In genomic region chr14:76922599-76922998, GRCh38 we compare ENCODE assay signal across 11 cellular contexts.
A peak's percentile ranks its signal among the peaks of the same experiment; 100 is the strongest.
DNase-seq lines count a peak whose midpoint lies in the region; ATAC-seq and TF ChIP-seq lines count a peak whose summit lies in the region.
"Had no signal": no experiment of that assay in that cellular context is flagged by ENCODE, and none has a peak within 500 bp of the region (broad histone marks: within the 10 kb centered on the region; RNA-seq: fewer than 3 reads in every experiment).

No MANE protein-coding gene starts in this region.

- ATAC-seq in activated CD8-positive, alpha-beta T cell treated with anti-CD3 and anti-CD28 coated beads, Interleukin-2, amount 10 ng/mL, durations not matched to agents 7 days and 5 days = no peak
- ATAC-seq in natural killer cell treated with Interleukin-12 subunit alpha and Interleukin-12 subunit beta and Interleukin-15 and Interleukin-18, amount 100 ng/mL, for 72 hours = no peak

- CTCF ChIA-PET in activated CD8-positive, alpha-beta T cell treated with anti-CD3 and anti-CD28 coated beads, Interleukin-2, amount 10 ng/mL, durations not matched to agents 7 days and 5 days (lab: Charles Lee) = interaction anchor here (1.2 to 3.1 kb wide), 3 partner anchors 10 to 138 kb away, joined by 3 to 20 read pairs (median 4); no protein-coding TSS in a partner anchor

- H3K9me3 ChIP-seq in thyroid gland (no peaks in the 10 kb centered on the region), Peyer's patch (no peaks in the 10 kb centered on the region)
- H3K9me3 ChIP-seq: adrenal gland, BE2C had no signal

- no peaks in the 10 kb centered on the region for H3K27me3 Mint-ChIP-seq in activated naive CD4-positive, alpha-beta T cell treated with anti-CD3 and anti-CD28 coated beads, Interleukin-2, amount 50 U/mL, for 24 hours
- no peaks in the 10 kb centered on the region for H3K27me3 Mint-ChIP-seq in activated CD8-positive, alpha-beta T cell treated with anti-CD3 and anti-CD28 coated beads, Interleukin-2, amount 10 ng/mL, durations not matched to agents 7 days and 5 days (ENCODE audit: low read depth)
- H3K27me3 Mint-ChIP-seq in natural killer cell treated with Interleukin-12 subunit alpha and Interleukin-12 subunit beta and Interleukin-15 and Interleukin-18, amount 100 ng/mL, for 72 hours = no peaks in the 10 kb centered on the region

- H3K27ac Mint-ChIP-seq in activated naive CD4-positive, alpha-beta T cell treated with anti-CD3 and anti-CD28 coated beads, Interleukin-2, amount 50 U/mL, for 24 hours = peak overlapping the region; percentile 35
- H3K27ac Mint-ChIP-seq in activated CD8-positive, alpha-beta T cell treated with anti-CD3 and anti-CD28 coated beads, Interleukin-2, amount 10 ng/mL, durations not matched to agents 7 days and 5 days = peak overlapping the region; percentile 39
- H3K27ac Mint-ChIP-seq in natural killer cell treated with Interleukin-12 subunit alpha and Interleukin-12 subunit beta and Interleukin-15 and Interleukin-18, amount 100 ng/mL, for 72 hours = peak overlapping the region in 1 of 2 donors; percentile 64

- H3K27me3 ChIP-seq in thyroid gland (no peaks in the 10 kb centered on the region), Peyer's patch (no peaks in the 10 kb centered on the region)
- H3K27me3 ChIP-seq: adrenal gland, BE2C had no signal

- peak overlapping the region; percentile 22 to 47 (median 26) for H3K27ac ChIP-seq in thyroid gland
- H3K27ac ChIP-seq in Peyer's patch = no peak overlapping the region

- intact Hi-C loops in thyroid gland (cut with DNase I) = no loop called here

- H3K4me3 ChIP-seq in thyroid gland (replicated peaks in 1 of 3) = no peak overlapping the region
- H3K4me3 ChIP-seq in Peyer's patch = no peak overlapping the region
- H3K4me3 ChIP-seq: adrenal gland had no signal

- no peak for TF ChIP-seq POLR2A in thyroid gland (IDR thresholded peaks at IDR 0.05)
- no peak for TF ChIP-seq POLR2A in Peyer's patch (IDR thresholded peaks at IDR 0.05)

- no peaks in the 10 kb centered on the region for H3K36me3 Mint-ChIP-seq in activated naive CD4-positive, alpha-beta T cell treated with anti-CD3 and anti-CD28 coated beads, Interleukin-2, amount 50 U/mL, for 24 hours
- no peaks in the 10 kb centered on the region for H3K36me3 Mint-ChIP-seq in activated CD8-positive, alpha-beta T cell treated with anti-CD3 and anti-CD28 coated beads, Interleukin-2, amount 10 ng/mL, durations not matched to agents 7 days and 5 days (ENCODE audit: low read depth)
- H3K36me3 Mint-ChIP-seq in natural killer cell treated with Interleukin-12 subunit alpha and Interleukin-12 subunit beta and Interleukin-15 and Interleukin-18, amount 100 ng/mL, for 72 hours = no peaks in the 10 kb centered on the region

- no peak for TF ChIP-seq CTCF in thyroid gland (IDR thresholded peaks at IDR 0.05)
- no peak for TF ChIP-seq CTCF in Peyer's patch (IDR thresholded peaks at IDR 0.05)

- H3K4me1 Mint-ChIP-seq in activated naive CD4-positive, alpha-beta T cell treated with anti-CD3 and anti-CD28 coated beads, Interleukin-2, amount 50 U/mL, for 24 hours = peaks cover 75% of the 10 kb centered on the region
- peaks cover 91% of the 10 kb centered on the region for H3K4me1 Mint-ChIP-seq in activated CD8-positive, alpha-beta T cell treated with anti-CD3 and anti-CD28 coated beads, Interleukin-2, amount 10 ng/mL, durations not matched to agents 7 days and 5 days (ENCODE audit: low read depth)
- peaks cover 34 to 55% of the 10 kb centered on the region in 2 donors for H3K4me1 Mint-ChIP-seq in natural killer cell treated with Interleukin-12 subunit alpha and Interleukin-12 subunit beta and Interleukin-15 and Interleukin-18, amount 100 ng/mL, for 72 hours (ENCODE audit: low read depth in 2 of 2)

- H3K4me3 Mint-ChIP-seq in activated naive CD4-positive, alpha-beta T cell treated with anti-CD3 and anti-CD28 coated beads, Interleukin-2, amount 50 U/mL, for 24 hours = no peak overlapping the region
- H3K4me3 Mint-ChIP-seq in activated CD8-positive, alpha-beta T cell treated with anti-CD3 and anti-CD28 coated beads, Interleukin-2, amount 10 ng/mL, durations not matched to agents 7 days and 5 days = no peak overlapping the region
- no peak overlapping the region for H3K4me3 Mint-ChIP-seq in natural killer cell treated with Interleukin-12 subunit alpha and Interleukin-12 subunit beta and Interleukin-15 and Interleukin-18, amount 100 ng/mL, for 72 hours

- POLR2A ChIA-PET in activated CD8-positive, alpha-beta T cell treated with anti-CD3 and anti-CD28 coated beads, Interleukin-2, amount 10 ng/mL, durations not matched to agents 7 days and 5 days (lab: Charles Lee) = interaction anchor here (1.2 kb wide), 1 partner anchor 39 kb away, joined by 3 read pairs; no protein-coding TSS in a partner anchor

- H3K36me3 ChIP-seq in thyroid gland (no peaks in the 10 kb centered on the region), Peyer's patch (no peaks in the 10 kb centered on the region)
- H3K36me3 ChIP-seq: adrenal gland, BE2C had no signal

- no peaks in the 10 kb centered on the region for H3K9me3 Mint-ChIP-seq in activated naive CD4-positive, alpha-beta T cell treated with anti-CD3 and anti-CD28 coated beads, Interleukin-2, amount 50 U/mL, for 24 hours
- no peaks in the 10 kb centered on the region for H3K9me3 Mint-ChIP-seq in activated CD8-positive, alpha-beta T cell treated with anti-CD3 and anti-CD28 coated beads, Interleukin-2, amount 10 ng/mL, durations not matched to agents 7 days and 5 days (ENCODE audit: insufficient read depth)
- H3K9me3 Mint-ChIP-seq in natural killer cell treated with Interleukin-12 subunit alpha and Interleukin-12 subunit beta and Interleukin-15 and Interleukin-18, amount 100 ng/mL, for 72 hours = no peaks in the 10 kb centered on the region

- H3K4me1 ChIP-seq in thyroid gland = peaks cover 43 to 62% of the 10 kb centered on the region in 2 donors
- peaks cover 0 to 39% (median 8%) of the 10 kb centered on the region in 4 donors for H3K4me1 ChIP-seq in Peyer's patch

- 78% methylated on average over 11 of the region's 12 CpGs for WGBS in thyroid gland, 2 donors

- DNase-seq in activated naive CD4-positive, alpha-beta T cell treated with Interleukin-2 at 50 U/mL for 16 hours = no peak
- no peak for DNase-seq in activated CD8-positive, alpha-beta T cell treated with anti-CD3 and anti-CD28 coated beads, Interleukin-2, amount 10 ng/mL, durations not matched to agents 7 days and 5 days
- peak; percentile 74 for DNase-seq in islet precursor cell
- DNase-seq in thyroid gland = no peak
- no peak for DNase-seq in AG20443 (ENCODE audit: low spot score)
- DNase-seq in Peyer's patch = no peak
- no peak for DNase-seq in natural killer cell treated with Interleukin-12 subunit alpha and Interleukin-12 subunit beta and Interleukin-15 and Interleukin-18, amount 100 ng/mL, for 72 hours (ENCODE audit: low spot score)
- DNase-seq: adrenal gland, BE2C, NCI-H1105 had no signal

Comparison
In these comparisons a context has a peak if more than half of its experiments do, and no peak if none do; other contexts are left out.
1. H3K27ac ChIP-seq: peak in thyroid gland (3 of 3); none in Peyer's patch (0 of 4).